8 cellular contexts compared by ENCODE assay signal in the genomic region with DNA sequence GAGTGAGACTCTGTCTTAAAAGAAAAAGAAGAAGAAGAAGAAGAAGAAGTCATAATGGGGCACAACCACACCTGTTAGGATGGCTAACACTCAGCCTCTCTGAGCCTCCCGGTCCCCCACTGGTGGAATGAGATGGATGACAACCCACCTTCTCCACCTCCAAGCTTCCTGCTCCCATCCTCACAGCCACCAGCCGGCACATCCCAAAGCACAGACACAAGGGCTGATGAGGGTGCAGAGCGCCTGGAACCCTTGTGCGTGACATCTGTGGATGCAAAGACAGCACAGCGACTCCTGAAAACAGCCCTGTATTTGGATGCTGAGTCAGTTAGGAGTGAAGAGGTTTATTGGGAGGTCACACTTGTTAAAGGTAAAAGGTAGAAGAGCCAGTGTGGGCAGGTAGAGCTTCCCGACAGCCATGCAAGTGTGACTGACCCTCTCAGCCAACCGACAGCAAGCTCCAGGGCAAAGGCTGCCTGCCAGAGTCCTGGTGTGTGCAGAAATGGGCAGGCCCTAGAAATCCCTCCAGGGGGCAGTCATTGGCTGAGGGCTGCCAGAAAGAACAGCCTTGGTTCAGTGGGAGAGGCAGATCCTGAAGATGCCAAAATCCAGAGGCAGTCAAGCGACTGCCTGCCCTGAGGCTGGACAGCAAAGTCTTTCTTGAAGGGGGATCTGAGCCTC. TPM values are rescaled to one million over a fixed set of nuclear protein-coding genes. Genes with fewer than 3 reads are reported as not detected.
A peak's percentile ranks its signal among the peaks of the same experiment; 100 is the strongest.
DNase-seq lines count a peak whose midpoint lies in the region; ATAC-seq and TF ChIP-seq lines count a peak whose summit lies in the region.

No MANE protein-coding gene starts in this region.

- no peak overlapping the region for H3K27ac ChIP-seq in PC-9
- H3K27ac ChIP-seq in foreskin keratinocyte = no peak overlapping the region
- H3K27ac ChIP-seq in vagina = no peak overlapping the region

- H3K79me2 ChIP-seq in PC-9 (ENCODE audit: low read depth) = no peaks in the 10 kb centered on the region

- no peak overlapping the region for H2AFZ ChIP-seq in PC-9

- H3K36me3 ChIP-seq in BJ (ENCODE audit: control insufficient read depth, insufficient read depth, low read length) (no peaks in the 10 kb centered on the region), HAP-1 (replicated peaks) (no peaks in the 10 kb centered on the region), PC-9 (ENCODE audit: low read depth) (no peaks in the 10 kb centered on the region), vagina (no peaks in the 10 kb centered on the region)

- no peaks in the 10 kb centered on the region for H3K9me2 ChIP-seq in PC-9 (ENCODE audit: insufficient read depth)

- H3K4me2 ChIP-seq in PC-9 = no peak overlapping the region

- TF ChIP-seq CTCF in BJ (IDR thresholded peaks at IDR 0.05; ENCODE audit: insufficient read depth, low read depth, low read length) (peak; percentile 37), PC-9 (conservative IDR thresholded peaks at IDR 0.05) (peak; percentile 65), foreskin keratinocyte (conservative IDR thresholded peaks at IDR 0.05) (peak; percentile 64), vagina (IDR thresholded peaks at IDR 0.05) (no peak)

- H3K27me3 ChIP-seq in BJ (ENCODE audit: control insufficient read depth, insufficient read depth, low read length) (peaks cover 3% of the 10 kb centered on the region), HAP-1 (ENCODE audit: low read depth) (peaks cover 20% of the 10 kb centered on the region; the same call in 1 of the 2 replicates), PC-9 (ENCODE audit: insufficient read depth, low read depth) (no peaks in the 10 kb centered on the region), foreskin keratinocyte (peaks cover 2% of the 10 kb centered on the region), vagina (no peaks in the 10 kb centered on the region)

- no peaks in the 10 kb centered on the region for H4K20me1 ChIP-seq in PC-9 (ENCODE audit: insufficient read depth)

- peak; percentile 69 for ATAC-seq in foreskin keratinocyte
- ATAC-seq in GM18502 (IDR thresholded peaks at IDR 0.05; ENCODE audit: poor library complexity, unreplicated experiment) = no peak

- in situ Hi-C loops in HAP-1 (cut with MboI; ENCODE audit: low sequenced_read_pairs) = loop anchor here (10.0 kb wide), 1 partner anchor 294 kb away; no protein-coding TSS in a partner anchor

- DNase-seq in BJ (ENCODE audit: low read depth) (no peak), HAP-1 (ENCODE audit: low spot score in 2 of 2) (peak; percentile 30 to 63), PC-9 (peak; percentile 70 to 80), foreskin keratinocyte (peak in 1 of 2 donors; percentile 39), vagina (ENCODE audit: extremely low spot score in 2 of 2) (no peak), NCI-H1048 (lab: John Stamatoyannopoulos, UW) (no peak), HuH-7.5 (ENCODE audit: low spot score) (no peak)

- H3K9me3 ChIP-seq in HAP-1 (no peaks in the 10 kb centered on the region), PC-9 (ENCODE audit: insufficient read depth, low read depth) (no peaks in the 10 kb centered on the region), vagina (no peaks in the 10 kb centered on the region)

- no peaks in the 10 kb centered on the region for H3K4me1 ChIP-seq in HAP-1
- no peaks in the 10 kb centered on the region for H3K4me1 ChIP-seq in PC-9 (replicated peaks; ENCODE audit: insufficient read depth)
- H3K4me1 ChIP-seq in foreskin keratinocyte = no peaks in the 10 kb centered on the region
- no peaks in the 10 kb centered on the region for H3K4me1 ChIP-seq in vagina

- no peaks in the 10 kb centered on the region for H3F3A ChIP-seq in PC-9 (ENCODE audit: insufficient read depth, low read depth)

- intact Hi-C loops in PC-9 (cut with micrococcal nuclease; ENCODE audit: unreplicated experiment) = loop anchor here (1.0 to 10.0 kb wide), 7 partner anchors 76 to 636 kb away; a partner anchor contains a TSS
- intact Hi-C loops in vagina (cut with DNase I) = no loop called here

- POLR2A ChIA-PET in BJ (lab: Charles Lee) = no interaction called here
- POLR2A ChIA-PET in PC-9 (lab: Charles Lee; ENCODE audit: unreplicated experiment) = no interaction called here

- BruUV-seq in PC-9 (replicated peaks; lab: Mats Ljungman, UMichigan) = no TSS peak

- H3K4me3 ChIP-seq in BJ (ENCODE audit: low read depth, low read length) (no peak overlapping the region), HAP-1 (no peak overlapping the region), PC-9 (no peak overlapping the region), vagina (no peak overlapping the region)

- CTCF ChIA-PET in BJ (lab: Yijun Ruan, JAX) (interaction anchor here (1.4 to 4.9 kb wide), 5 partner anchors 12 to 299 kb away, joined by 3 to 28 read pairs (median 7); no protein-coding TSS in a partner anchor), PC-9 (lab: Charles Lee) (interaction anchor here (0.5 to 1.6 kb wide), 4 partner anchors 26 to 126 kb away, joined by 3 to 10 read pairs (median 4); a partner anchor contains a TSS)

- TF ChIP-seq POLR2A in vagina (IDR thresholded peaks at IDR 0.05) = no peak

RNA-seq across cellular contexts. Expression of a gene that starts 26.6 kb away (rescaled TPM):
- polyA plus RNA-seq in BJ (2011; rRNA removed) (21.9 and 43.5 TPM in 2 replicates), foreskin keratinocyte (6.4 and 7.1 TPM in 2 replicates)
- 19.7 and 23.2 TPM in 2 replicates for polyA minus RNA-seq in BJ (2011; rRNA and poly(A)+ RNA removed)
- total RNA-seq in PC-9 (2021) (22.1 and 27.8 TPM in 2 replicates), foreskin keratinocyte (12.1 and 12.8 TPM in 2 replicates), vagina (26.3 TPM)

Comparison
In these comparisons a context has a peak if more than half of its experiments do, and no peak if none do; other contexts are left out.
1. DNase-seq: peak in HAP-1 (2 of 2) and PC-9 (2 of 2); none in BJ (single experiment), vagina (0 of 2), NCI-H1048 (single experiment) and HuH-7.5 (single experiment).
2. CTCF ChIP-seq: peak in BJ (single experiment), PC-9 (single experiment) and foreskin keratinocyte (single experiment); none in vagina (0 of 3).